6 cellular contexts compared by ENCODE assay signal in genomic region chr4:16629274-16629673, GRCh38.
DNase-seq lines count a peak whose midpoint lies in the region; ATAC-seq and TF ChIP-seq lines count a peak whose summit lies in the region.
"Not testable (repeated sequence)": the region's sequence is repeated elsewhere in the genome, so short reads cannot be mapped to it uniquely, and the experiment has no call there.

No MANE protein-coding gene starts in this region.

- TF ChIP-seq CTCF in C4-2B (conservative IDR thresholded peaks at IDR 0.05) (0 out of 2 replicates have a peak, but pooled peaks have one; percentile 4), IMR-90 (conservative IDR thresholded peaks at IDR 0.05; ENCODE audit: low read depth, low read length) (0 out of 2 replicates have a peak, but pooled peaks have one; percentile 2), WERI-Rb-1 (IDR thresholded peaks at IDR 0.05; ENCODE audit: low read depth, low read length) (peak; percentile 54), cardiac fibroblast (IDR thresholded peaks at IDR 0.05; ENCODE audit: low read depth, low read length) (peak; percentile 4), endodermal cell (conservative IDR thresholded peaks at IDR 0.05) (peak; percentile 49)
- TF ChIP-seq CTCF in fibroblast of lung (conservative IDR thresholded peaks at IDR 0.05 in 1 of 2, IDR thresholded peaks at IDR 0.05 in 1 of 2; ENCODE audit: low read depth in 1 of 2, low read length in 2 of 2) = not testable (repeated sequence)

- not testable (repeated sequence) for H3K23ac ChIP-seq in IMR-90 (ENCODE audit: low read depth, low read length)

- H3K27me3 ChIP-seq in IMR-90 (ENCODE audit: control insufficient read depth, insufficient read depth, low read length); WERI-Rb-1 (ENCODE audit: insufficient read depth, low read depth, severe bottlenecking); endodermal cell (ENCODE audit: control insufficient read depth, insufficient read depth, low read length, poor library complexity, severe bottlenecking); fibroblast of lung (ENCODE audit: control insufficient read depth, insufficient read depth, low read length): not testable (repeated sequence)

- dilution Hi-C loops in IMR-90 (cut with HindIII; ENCODE audit: low sequenced_read_pairs, unreplicated experiment) = not testable (repeated sequence)

- BruUV-seq in IMR-90 (replicated peaks; lab: Mats Ljungman, UMichigan) = not testable (repeated sequence)

- H3K4me3 Mint-ChIP-seq in endodermal cell = not testable (repeated sequence)

- not testable (repeated sequence) for TF ChIP-seq POLR2A in IMR-90 (IDR thresholded peaks at IDR 0.05; ENCODE audit: low read depth, low read length)

- H2AFZ ChIP-seq in IMR-90 (replicated peaks; ENCODE audit: low read length, poor library complexity); fibroblast of lung (ENCODE audit: low read length): not testable (repeated sequence)

- H3K9me3 Mint-ChIP-seq in endodermal cell = peaks cover 21% of the 10 kb centered on the region

- H3K36me3 ChIP-seq in IMR-90 (ENCODE audit: control insufficient read depth, insufficient read depth, low read length); WERI-Rb-1; endodermal cell (ENCODE audit: control insufficient read depth, insufficient read depth, low read length); fibroblast of lung (ENCODE audit: control insufficient read depth, insufficient read depth, low read length): not testable (repeated sequence)

- H3K14ac ChIP-seq in IMR-90 (replicated peaks; ENCODE audit: low read depth, low read length) = 0 out of 2 replicates have a peak overlapping the region, but pooled peaks have one; percentile 62

- H3K27ac ChIP-seq in C4-2B; WERI-Rb-1; endodermal cell (ENCODE audit: low read depth, low read length): not testable (repeated sequence)
- H3K27ac ChIP-seq in IMR-90 (ENCODE audit: insufficient read depth, low read length) (peak overlapping the region; percentile 92), fibroblast of lung (ENCODE audit: insufficient read depth, low read length) (peak overlapping the region; percentile 79)

- intact Hi-C loops in IMR-90 (cut with micrococcal nuclease) = loop anchor here (10.0 kb wide), 2 partner anchors 266 to 816 kb away; partner anchors contain the start of gene LDB2

- ATAC-seq in IMR-90 (ENCODE audit: low read depth) = not testable (repeated sequence)

- H3K9me3 ChIP-seq in IMR-90 (ENCODE audit: control insufficient read depth, insufficient read depth, low read length); WERI-Rb-1 (ENCODE audit: severe bottlenecking); endodermal cell (ENCODE audit: control insufficient read depth, low read length); fibroblast of lung (ENCODE audit: control insufficient read depth, insufficient read depth, low read depth, low read length): not testable (repeated sequence)

- not testable (repeated sequence) for H3K27ac Mint-ChIP-seq in endodermal cell

- peak overlapping the region; percentile 89 for H2BK5ac ChIP-seq in IMR-90 (ENCODE audit: low read depth, low read length, poor library complexity, severe bottlenecking)

- peak overlapping the region; percentile 88 for H2BK120ac ChIP-seq in IMR-90 (ENCODE audit: low read depth, low read length)

- not testable (repeated sequence) for H3K79me2 ChIP-seq in fibroblast of lung (ENCODE audit: control insufficient read depth, insufficient read depth, low read length)

- H4K20me1 ChIP-seq in IMR-90 (ENCODE audit: insufficient read depth, low read length); fibroblast of lung (ENCODE audit: control insufficient read depth, extremely low read depth, insufficient read depth, low read length): not testable (repeated sequence)

- peak overlapping the region; percentile 98; the same call in 1 of the 2 replicates for H4K91ac ChIP-seq in IMR-90 (ENCODE audit: insufficient read depth, low read depth, low read length)

- H3K56ac ChIP-seq in IMR-90 (ENCODE audit: extremely low read depth, insufficient read depth, low read length) = not testable (repeated sequence)

- peak overlapping the region; percentile 32 to 76; a peak in 3 of 4 replicates for H4K8ac ChIP-seq in IMR-90 (ENCODE audit: low read depth in 2 of 2, low read length in 2 of 2)

- peaks cover 13% of the 10 kb centered on the region for H3K9me1 ChIP-seq in IMR-90 (ENCODE audit: insufficient read depth, low read length)

- not testable (repeated sequence) for H3K27me3 Mint-ChIP-seq in endodermal cell (ENCODE audit: insufficient read depth)

- peak overlapping the region; percentile 100 for H4K5ac ChIP-seq in IMR-90 (ENCODE audit: low read depth, low read length)

- H3K18ac ChIP-seq in IMR-90 (ENCODE audit: low read depth, low read length) = peak overlapping the region; percentile 94

- no CpG with 5 or more reads among the region's 2 CpGs for WGBS in IMR-90 (ENCODE audit: extremely low coverage in 2 of 2, insufficient read length in 1 of 2), 2 experiments
- WGBS in endodermal cell (ENCODE audit: insufficient coverage in 1 of 2, insufficient read length in 1 of 2), 2 experiments = 89% methylated on average over 2 of the region's 2 CpGs; no CpG with 5 or more reads in 1 of the 2 experiments

- POLR2A ChIA-PET in IMR-90 (lab: Charles Lee; ENCODE audit: unreplicated experiment) = interaction anchor here (0.6 kb wide), 1 partner anchor 157 kb away, joined by 3 read pairs; no protein-coding TSS in a partner anchor

- peak overlapping the region; percentile 98; the same call in 1 of the 3 replicates for H2BK15ac ChIP-seq in IMR-90 (ENCODE audit: low read depth, low read length)

- DNase-seq in IMR-90; cardiac fibroblast (ENCODE audit: low read depth in 2 of 2); endodermal cell; fibroblast of lung (ENCODE audit: low read depth in 2 of 2): not testable (repeated sequence)
- DNase-seq in WERI-Rb-1 = peak; percentile 44

- peak overlapping the region; percentile 99 for H2AK5ac ChIP-seq in IMR-90 (ENCODE audit: low read depth, low read length)

- not testable (repeated sequence) for H3K4me2 ChIP-seq in IMR-90 (ENCODE audit: low read depth, low read length); fibroblast of lung (ENCODE audit: extremely low read depth, insufficient read depth, low read length)

- not testable (repeated sequence) for H3K4me3 ChIP-seq in IMR-90 (ENCODE audit: insufficient read depth, low read depth, low read length); WERI-Rb-1 (ENCODE audit: low read depth, low read length); cardiac fibroblast (replicated peaks in 1 of 2; ENCODE audit: low read depth in 2 of 2, low read length in 2 of 2); endodermal cell (ENCODE audit: low read length); fibroblast of lung (replicated peaks in 1 of 4; ENCODE audit: control extremely low read depth in 1 of 4, insufficient read depth in 1 of 4, low read depth in 3 of 4, low read length in 4 of 4)

- H3K4me1 ChIP-seq in IMR-90 (ENCODE audit: control insufficient read depth, insufficient read depth, low read length) = peaks cover 20% of the 10 kb centered on the region
- not testable (repeated sequence) for H3K4me1 ChIP-seq in endodermal cell (ENCODE audit: control insufficient read depth, insufficient read depth, low read length); fibroblast of lung (ENCODE audit: control insufficient read depth, extremely low read depth, insufficient read depth, low read length)

- not testable (repeated sequence) for TF ChIP-seq RAD21 in IMR-90 (IDR thresholded peaks at IDR 0.05; ENCODE audit: low read length)

- H3K79me1 ChIP-seq in IMR-90 (ENCODE audit: low read depth in 1 of 2, low read length in 2 of 2) = peaks cover 0 to 23% of the 10 kb centered on the region in 2 experiments; a peak in 2 of 4 replicates

- H3K4ac ChIP-seq in IMR-90 (ENCODE audit: low read depth, low read length) = peak overlapping the region; percentile 89

- H3K36me3 Mint-ChIP-seq in endodermal cell (ENCODE audit: low read depth) = not testable (repeated sequence)

- H3K4me1 Mint-ChIP-seq in endodermal cell = peaks cover 25% of the 10 kb centered on the region

- H2AK9ac ChIP-seq in IMR-90 (replicated peaks; ENCODE audit: low read depth, low read length, poor library complexity) = not testable (repeated sequence)

- H2BK20ac ChIP-seq in IMR-90 (ENCODE audit: low read depth, low read length) = peak overlapping the region; percentile 81

- in situ Hi-C loops in IMR-90 (cut with MboI; ENCODE audit: low sequenced_read_pairs) = not testable (repeated sequence)

- CTCF ChIA-PET in IMR-90 (lab: Yijun Ruan, JAX) = interaction anchor here (0.7 to 1.2 kb wide), 2 partner anchors 8 to 105 kb away, joined by 3 to 4 read pairs; no protein-coding TSS in a partner anchor

- H3K9ac ChIP-seq in IMR-90 (ENCODE audit: low read depth, low read length); endodermal cell (ENCODE audit: extremely low read depth, low read length, poor library complexity, severe bottlenecking); fibroblast of lung (ENCODE audit: insufficient read depth, low read length): not testable (repeated sequence)
